18 cellular contexts compared by ENCODE assay signal in genomic region chr1:168722964-168723363, GRCh38. TPM values are rescaled to one million over a fixed set of nuclear protein-coding genes. Genes with fewer than 3 reads are reported as not detected.
"Had no signal": no experiment of that assay in that cellular context is flagged by ENCODE, and none has a peak within 500 bp of the region (broad histone marks: within the 10 kb centered on the region; RNA-seq: fewer than 3 reads in every experiment).

No MANE protein-coding gene starts in this region.

- H3K36me3 ChIP-seq: neural progenitor cell, ovary, WERI-Rb-1 had no signal

- H3K27ac ChIP-seq: neural progenitor cell, ovary, WERI-Rb-1 had no signal

- H3K9ac ChIP-seq: neural progenitor cell had no signal

- H3K9me3 ChIP-seq: ovary had no signal

- ATAC-seq: activated T-cell treated with anti-CD3 and anti-CD28 coated beads, Interleukin-2, amount 50 U/mL, for 72 hours had no signal

- H3K27me3 ChIP-seq: neural progenitor cell, ovary had no signal

- H3K4me3 ChIP-seq: neural progenitor cell, ovary had no signal

- H2AFZ ChIP-seq: neural progenitor cell had no signal

- H3K4me2 ChIP-seq: neural progenitor cell had no signal

- DNase-seq: activated CD4-positive, alpha-beta T cell treated with anti-CD3 and anti-CD28 coated beads for 1 hour; activated CD4-positive, alpha-beta T cell treated with anti-CD3 and anti-CD28 coated beads, Interleukin-2, amount 50 U/mL, for 4 hours; activated effector memory CD4-positive, alpha-beta T cell treated with anti-CD3 and anti-CD28 coated beads, Interleukin-2, amount 50 U/mL, for 16 hours; activated T-cell treated with anti-CD3 and anti-CD28 coated beads, Interleukin-2, amount 50 U/mL, for 72 hours; dermis blood vessel endothelial cell; effector memory CD4-positive, alpha-beta T cell; hypothalamus; islet precursor cell; ovary; stimulated activated CD8-positive, alpha-beta memory T cell treated with anti-CD3 and anti-CD28 coated beads, Interleukin-4, amount 100 ng/mL, for 48 hours; stimulated activated naive CD4-positive, alpha-beta T cell; WERI-Rb-1 had no signal

RNA-seq across cellular contexts. Expression of gene DPT, which starts 6.0 kb away (rescaled TPM):
- total RNA-seq: activated CD8-positive, alpha-beta memory T cell treated with anti-CD3 and anti-CD28 coated beads for 36 hours; activated T-cell treated with anti-CD3 and anti-CD28 coated beads, Interleukin-2, amount 50 U/mL, for 72 hours; dermis blood vessel endothelial cell; endothelial cell of umbilical vein; glomerular endothelial cell; mononuclear cell; T-helper 2 cell treated with Interferon-gamma antibody and Interleukin-4, amounts not matched to agents 100 ng/mL and 5 ng/mL, for 36 hours had no signal
- polyA plus RNA-seq: endothelial cell of umbilical vein had no signal
